Comparison of ENCODE assay signal across 7 cellular contexts in genomic region chr5:79235222-79235577, GRCh38. TPM values are rescaled to one million over a fixed set of nuclear protein-coding genes. Genes with fewer than 3 reads are reported as not detected.
A peak's percentile ranks its signal among the peaks of the same experiment; 100 is the strongest.
DNase-seq lines count a peak whose midpoint lies in the region; ATAC-seq, FAIRE-seq and TF ChIP-seq lines count a peak whose summit lies in the region.

No MANE protein-coding gene starts in this region.

- H3K36me3 ChIP-seq in adipocyte (ENCODE audit: control insufficient read depth, insufficient read depth, low read length, severe bottlenecking) = no peaks in the 10 kb centered on the region
- no peaks in the 10 kb centered on the region for H3K36me3 ChIP-seq in kidney (ENCODE audit: control insufficient read depth in 1 of 2, insufficient read depth in 2 of 2, low read length in 2 of 2)
- no peaks in the 10 kb centered on the region for H3K36me3 ChIP-seq in tibial artery

- H3K9ac ChIP-seq in adipocyte (ENCODE audit: low read length) (peak overlapping the region; percentile 94), kidney (ENCODE audit: low read length in 2 of 2) (peak overlapping the region; percentile 66 to 77)

- intact Hi-C loops in kidney (cut with DNase I) = no loop called here
- intact Hi-C loops in tibial artery (cut with DNase I; ENCODE audit: low total_unique reads) = loop anchor here (10.0 kb wide), 1 partner anchor 1020 kb away; the partner anchor contains the start of gene SERINC5

- H3K27me3 ChIP-seq in adipocyte (replicated peaks; ENCODE audit: control insufficient read depth, insufficient read depth, low read length) = no peaks in the 10 kb centered on the region
- no peaks in the 10 kb centered on the region for H3K27me3 ChIP-seq in tibial artery

- TF ChIP-seq CTCF in kidney (IDR thresholded peaks at IDR 0.05; ENCODE audit: borderline replicate concordance, extremely low read depth, insufficient read depth) = no peak
- TF ChIP-seq CTCF in tibial artery (IDR thresholded peaks at IDR 0.05) = no peak

- DNase-seq in adipocyte (ENCODE audit: low read depth) = peak; percentile 91
- DNase-seq in kidney = no peak
- no peak for DNase-seq in tibial artery
- no peak for DNase-seq in NOMO-1 treated with dmso at 0.1 percent for 144 hours (lab: John Stamatoyannopoulos, UW; ENCODE audit: unreplicated experiment)
- DNase-seq in NCI-H2196 treated with DMSO at 0.1 percent for 48 hours (lab: John Stamatoyannopoulos, UW; ENCODE audit: unreplicated experiment) = no peak

- ATAC-seq in GM18520 (IDR thresholded peaks at IDR 0.05; ENCODE audit: unreplicated experiment) (peak; percentile 18), HG03439 (IDR thresholded peaks at IDR 0.05; ENCODE audit: unreplicated experiment) (peak; percentile 27)

- H3K4me3 ChIP-seq in adipocyte (ENCODE audit: low read length) (peak overlapping the region; percentile 95), kidney (ENCODE audit: low read length in 2 of 2) (peak overlapping the region; percentile 74 to 98), tibial artery (peak overlapping the region; percentile 62 to 82)

- peak overlapping the region in 1 of 2 donors; percentile 71 for H3K27ac ChIP-seq in kidney (ENCODE audit: low read depth in 2 of 2, low read length in 2 of 2)
- peak overlapping the region; percentile 87 to 95 for H3K27ac ChIP-seq in tibial artery

- H3K9me3 ChIP-seq in adipocyte (ENCODE audit: control insufficient read depth, low read length) (no peaks in the 10 kb centered on the region), kidney (ENCODE audit: control insufficient read depth in 1 of 2, low read length in 2 of 2) (no peaks in the 10 kb centered on the region), tibial artery (no peaks in the 10 kb centered on the region)

- H3K4me1 ChIP-seq in adipocyte (ENCODE audit: control insufficient read depth, insufficient read depth, low read length) (peaks cover 13% of the 10 kb centered on the region), kidney (ENCODE audit: control insufficient read depth in 1 of 2, insufficient read depth in 1 of 2, low read depth in 1 of 2, low read length in 2 of 2) (peaks cover 0 to 3% of the 10 kb centered on the region in 2 donors), tibial artery (peaks cover 0 to 28% (median 14%) of the 10 kb centered on the region in 4 donors)

- no peak for FAIRE-seq in kidney (lab: Jason Lieb, UNC)

RNA-seq across cellular contexts. Expression of gene JMY, which starts 0.7 kb away (rescaled TPM):
- 17.5 TPM for total RNA-seq in kidney
- polyA plus RNA-seq in kidney (ENCODE audit: insufficient read depth, low read depth, low replicate concordance) = 3.8 TPM
